Comparison of ENCODE assay signal across 16 cellular contexts in genomic region chr2:19617251-19617650, GRCh38.
"Had no signal": no experiment of that assay in that cellular context is flagged by ENCODE, and none has a peak within 500 bp of the region (broad histone marks: within the 10 kb centered on the region; RNA-seq: fewer than 3 reads in every experiment).

No MANE protein-coding gene starts in this region.

- H3K4me3 Mint-ChIP-seq: activated naive CD8-positive, alpha-beta T cell treated with anti-CD3 and anti-CD28 coated beads, Interleukin-2, amount 10 ng/mL, durations not matched to agents 7 days and 5 days; natural killer cell treated with Interleukin-12 subunit alpha and Interleukin-12 subunit beta and Interleukin-15 and Interleukin-18, amount 100 ng/mL, for 72 hours had no signal

- H3K36me3 Mint-ChIP-seq: activated naive CD8-positive, alpha-beta T cell treated with anti-CD3 and anti-CD28 coated beads, Interleukin-2, amount 10 ng/mL, durations not matched to agents 7 days and 5 days had no signal

- DNase-seq: activated CD4-positive, alpha-beta T cell treated with anti-CD3 and anti-CD28 coated beads, Interleukin-2, amount 50 U/mL, for 48 hours; activated CD4-positive, CD25-positive, alpha-beta regulatory T cell treated with anti-CD3 and anti-CD28 coated beads, Interleukin-2, amount 50 U/mL, for 72 hours; activated naive CD8-positive, alpha-beta T cell treated with anti-CD3 and anti-CD28 coated beads, Interleukin-2, amount 10 ng/mL, durations not matched to agents 7 days and 5 days; activated T-cell treated with anti-CD3 and anti-CD28 coated beads, Interleukin-2, amount 50 U/mL, for 48 hours; anterior cingulate cortex; foreskin melanocyte; head of caudate nucleus; mammary epithelial cell; mucosa of descending colon; psoas muscle; stimulated activated CD4-positive, alpha-beta T cell treated with anti-CD3 and anti-CD28 coated beads, Interleukin-2, amount 100 ng/mL, for 24 hours; stimulated activated naive CD4-positive, alpha-beta T cell; substantia nigra; transverse colon had no signal

- H3K4me3 ChIP-seq: mucosa of descending colon, psoas muscle, transverse colon had no signal

- ATAC-seq: mucosa of descending colon; natural killer cell treated with Interleukin-12 subunit alpha and Interleukin-12 subunit beta and Interleukin-15 and Interleukin-18, amount 100 ng/mL, for 72 hours; sciatic nerve had no signal

- H3K27ac ChIP-seq: psoas muscle, transverse colon had no signal

- H3K27ac Mint-ChIP-seq: natural killer cell treated with Interleukin-12 subunit alpha and Interleukin-12 subunit beta and Interleukin-15 and Interleukin-18, amount 100 ng/mL, for 72 hours had no signal

- H3K4me1 Mint-ChIP-seq: activated naive CD8-positive, alpha-beta T cell treated with anti-CD3 and anti-CD28 coated beads, Interleukin-2, amount 10 ng/mL, durations not matched to agents 7 days and 5 days had no signal

- H3K27me3 ChIP-seq: transverse colon had no signal

- H3K27me3 Mint-ChIP-seq: activated naive CD8-positive, alpha-beta T cell treated with anti-CD3 and anti-CD28 coated beads, Interleukin-2, amount 10 ng/mL, durations not matched to agents 7 days and 5 days had no signal
